8 cellular contexts compared by ENCODE assay signal in the genomic region with DNA sequence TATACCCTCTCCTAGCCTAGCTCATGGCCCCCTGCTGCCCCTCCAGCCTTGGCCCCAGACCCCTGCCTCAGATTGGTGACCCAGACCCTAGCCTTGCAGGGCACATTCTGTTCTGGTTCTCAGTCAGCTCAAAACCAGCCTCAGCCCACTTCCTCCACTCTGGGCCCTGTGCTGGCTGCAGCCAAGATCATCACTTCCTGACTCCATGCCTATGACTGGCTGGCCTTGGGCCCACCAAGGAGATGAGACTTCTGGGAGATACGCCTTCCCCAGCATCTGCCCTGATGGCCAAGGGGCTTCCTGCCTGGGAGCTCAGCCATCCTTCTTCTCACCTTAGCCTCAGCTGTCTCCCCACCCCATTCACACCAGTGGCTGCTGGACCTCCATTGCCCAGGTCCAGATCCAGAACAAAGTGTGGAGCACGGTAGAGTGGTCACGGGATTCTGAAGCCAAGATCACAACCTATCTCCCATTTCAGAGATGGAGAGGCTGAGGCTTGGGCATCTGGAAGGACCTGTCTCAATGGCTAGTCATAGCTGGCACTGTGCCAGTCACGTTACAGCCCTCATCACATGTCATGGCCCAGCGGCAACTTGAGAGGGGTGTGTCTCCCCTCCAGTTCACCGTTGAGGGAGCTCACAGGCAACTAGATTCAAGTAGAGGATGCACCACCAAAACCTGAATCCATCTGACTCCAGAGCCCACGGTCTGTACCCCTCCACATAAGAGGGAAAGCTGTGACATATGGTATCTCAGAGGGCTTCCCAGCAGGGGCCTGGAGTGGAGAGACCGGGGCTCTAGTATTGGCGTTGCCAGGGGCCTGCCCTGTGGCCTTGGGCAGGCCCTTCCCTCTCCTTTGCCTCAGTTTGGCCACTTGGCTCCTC. TPM values are rescaled to one million over a fixed set of nuclear protein-coding genes. Genes with fewer than 3 reads are reported as not detected.
DNase-seq lines count a peak whose midpoint lies in the region; ATAC-seq, FAIRE-seq and TF ChIP-seq lines count a peak whose summit lies in the region.

No MANE protein-coding gene starts in this region.

- no peak for TF ChIP-seq POLR2A in thyroid gland (IDR thresholded peaks at IDR 0.05)

- peak; percentile 11 for ATAC-seq in WTC11
- ATAC-seq in HG03571 (IDR thresholded peaks at IDR 0.05; ENCODE audit: unreplicated experiment) = no peak

- peaks cover 19% of the 10 kb centered on the region for H3K4me1 ChIP-seq in CD8-positive, alpha-beta memory T cell (ENCODE audit: insufficient read depth, low read length)
- peaks cover 0 to 30% of the 10 kb centered on the region in 2 donors for H3K4me1 ChIP-seq in right atrium auricular region
- H3K4me1 ChIP-seq in thyroid gland = peaks cover 22 to 36% of the 10 kb centered on the region in 2 donors
- peaks cover 31% of the 10 kb centered on the region for H3K4me1 ChIP-seq in BE2C

- no peak for FAIRE-seq in frontal cortex (lab: Jason Lieb, UNC)

- no peaks in the 10 kb centered on the region for H3K27me3 ChIP-seq in CD8-positive, alpha-beta memory T cell (ENCODE audit: insufficient read depth, low read length, poor library complexity, severe bottlenecking)
- H3K27me3 ChIP-seq in right atrium auricular region (no peaks in the 10 kb centered on the region), thyroid gland (no peaks in the 10 kb centered on the region), BE2C (no peaks in the 10 kb centered on the region)

- H3K27ac ChIP-seq in CD8-positive, alpha-beta memory T cell (ENCODE audit: low read depth, low read length) = peak overlapping the region; percentile 68
- H3K27ac ChIP-seq in right atrium auricular region (peak overlapping the region; percentile 46 to 50), thyroid gland (peak overlapping the region; percentile 20 to 60 (median 44))

- H3K27me3 Mint-ChIP-seq in CD8-positive, alpha-beta memory T cell = no peaks in the 10 kb centered on the region
- no peaks in the 10 kb centered on the region; the same call in 1 of the 2 replicates for H3K27me3 Mint-ChIP-seq in WTC11 (ENCODE audit: low read depth)

- peaks cover 0 to 5% (median 0%) of the 10 kb centered on the region in 3 donors for H3K36me3 Mint-ChIP-seq in CD8-positive, alpha-beta memory T cell
- no peaks in the 10 kb centered on the region for H3K36me3 Mint-ChIP-seq in WTC11

- in situ Hi-C loops in KBM-7 (cut with MboI; ENCODE audit: low pct_unique_long_range_greater_than_20kb, low sequenced_read_pairs) = loop anchor here (10.0 kb wide), 1 partner anchor 49 kb away; a partner anchor contains a TSS

- no peaks in the 10 kb centered on the region for H3K36me3 ChIP-seq in CD8-positive, alpha-beta memory T cell (ENCODE audit: insufficient read depth, low read length)
- H3K36me3 ChIP-seq in right atrium auricular region (no peaks in the 10 kb centered on the region), thyroid gland (no peaks in the 10 kb centered on the region), BE2C (no peaks in the 10 kb centered on the region)

- peak in 1 of 5 donors; percentile 14 for DNase-seq in CD8-positive, alpha-beta memory T cell
- DNase-seq in KBM-7 (peak; percentile 8), WTC11 (ENCODE audit: low spot score) (no peak), right atrium auricular region (ENCODE audit: low spot score) (peak; percentile 69), thyroid gland (peak; percentile 55 to 59), BE2C (no peak), frontal cortex (ENCODE audit: low spot score in 2 of 2) (no peak)

- peak overlapping the region in 4 of 7 donors; percentile 57 to 85 (median 64) for H3K4me3 Mint-ChIP-seq in CD8-positive, alpha-beta memory T cell
- H3K4me3 Mint-ChIP-seq in WTC11 = no peak overlapping the region

- no peaks in the 10 kb centered on the region for H3K9me3 ChIP-seq in CD8-positive, alpha-beta memory T cell (ENCODE audit: low read length)
- H3K9me3 ChIP-seq in right atrium auricular region (no peaks in the 10 kb centered on the region), thyroid gland (no peaks in the 10 kb centered on the region), BE2C (no peaks in the 10 kb centered on the region)

- no peak overlapping the region for H3K4me3 ChIP-seq in CD8-positive, alpha-beta memory T cell (ENCODE audit: low read length)
- H3K4me3 ChIP-seq in right atrium auricular region (no peak overlapping the region), thyroid gland (replicated peaks in 1 of 3) (no peak overlapping the region), BE2C (ENCODE audit: low read depth, low read length) (no peak overlapping the region)

- TF ChIP-seq CTCF in WTC11 (IDR thresholded peaks at IDR 0.05) = no peak
- no peak for TF ChIP-seq CTCF in right atrium auricular region (IDR thresholded peaks at IDR 0.05)
- no peak for TF ChIP-seq CTCF in thyroid gland (IDR thresholded peaks at IDR 0.05)
- no peak for TF ChIP-seq CTCF in BE2C (IDR thresholded peaks at IDR 0.05; ENCODE audit: low read depth, low read length)

- 69 to 73% methylated on average over 8 of the region's 9 CpGs for WGBS in thyroid gland, 2 donors

- intact Hi-C loops in thyroid gland (cut with DNase I) = no loop called here

- no peaks in the 10 kb centered on the region for H3K9me3 Mint-ChIP-seq in CD8-positive, alpha-beta memory T cell
- no peaks in the 10 kb centered on the region for H3K9me3 Mint-ChIP-seq in WTC11

- CTCF ChIA-PET in CD8-positive, alpha-beta memory T cell (lab: Charles Lee) = interaction anchor here (0.8 to 2.2 kb wide), 8 partner anchors 10 to 228 kb away, joined by 3 to 6 read pairs (median 4); a partner anchor contains a TSS
- CTCF ChIA-PET in WTC11 (lab: Charles Lee) = interaction anchor here (0.6 to 4.8 kb wide), 14 partner anchors 9 to 336 kb away, joined by 3 to 34 read pairs (median 4); a partner anchor contains a TSS

- peak overlapping the region; percentile 87 to 98 (median 92) for H3K27ac Mint-ChIP-seq in CD8-positive, alpha-beta memory T cell
- H3K27ac Mint-ChIP-seq in WTC11 = no peak overlapping the region

- H3K4me1 Mint-ChIP-seq in CD8-positive, alpha-beta memory T cell = peaks cover 20 to 26% (median 26%) of the 10 kb centered on the region in 3 donors
- peaks cover 22% of the 10 kb centered on the region for H3K4me1 Mint-ChIP-seq in WTC11

- POLR2A ChIA-PET in CD8-positive, alpha-beta memory T cell (lab: Charles Lee) = interaction anchor here (0.5 to 1.2 kb wide), 2 partner anchors 48 to 49 kb away, joined by 3 read pairs; a partner anchor contains a TSS
- POLR2A ChIA-PET in WTC11 (lab: Charles Lee) = interaction anchor here (0.6 kb wide), 1 partner anchor 1839 kb away, joined by 7 read pairs; no protein-coding TSS in a partner anchor

TF ChIP-seq in WTC11, 78 proteins besides CTCF, POLR2A, EP300 and RAD21 (continues in another document):
- TF ChIP-seq, protein P1, sequence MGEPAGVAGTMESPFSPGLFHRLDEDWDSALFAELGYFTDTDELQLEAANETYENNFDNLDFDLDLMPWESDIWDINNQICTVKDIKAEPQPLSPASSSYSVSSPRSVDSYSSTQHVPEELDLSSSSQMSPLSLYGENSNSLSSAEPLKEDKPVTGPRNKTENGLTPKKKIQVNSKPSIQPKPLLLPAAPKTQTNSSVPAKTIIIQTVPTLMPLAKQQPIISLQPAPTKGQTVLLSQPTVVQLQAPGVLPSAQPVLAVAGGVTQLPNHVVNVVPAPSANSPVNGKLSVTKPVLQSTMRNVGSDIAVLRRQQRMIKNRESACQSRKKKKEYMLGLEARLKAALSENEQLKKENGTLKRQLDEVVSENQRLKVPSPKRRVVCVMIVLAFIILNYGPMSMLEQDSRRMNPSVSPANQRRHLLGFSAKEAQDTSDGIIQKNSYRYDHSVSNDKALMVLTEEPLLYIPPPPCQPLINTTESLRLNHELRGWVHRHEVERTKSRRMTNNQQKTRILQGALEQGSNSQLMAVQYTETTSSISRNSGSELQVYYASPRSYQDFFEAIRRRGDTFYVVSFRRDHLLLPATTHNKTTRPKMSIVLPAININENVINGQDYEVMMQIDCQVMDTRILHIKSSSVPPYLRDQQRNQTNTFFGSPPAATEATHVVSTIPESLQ (CRISPR knock-in tag; IDR thresholded peaks at IDR 0.05) = no peak
- TF ChIP-seq, protein P2, sequence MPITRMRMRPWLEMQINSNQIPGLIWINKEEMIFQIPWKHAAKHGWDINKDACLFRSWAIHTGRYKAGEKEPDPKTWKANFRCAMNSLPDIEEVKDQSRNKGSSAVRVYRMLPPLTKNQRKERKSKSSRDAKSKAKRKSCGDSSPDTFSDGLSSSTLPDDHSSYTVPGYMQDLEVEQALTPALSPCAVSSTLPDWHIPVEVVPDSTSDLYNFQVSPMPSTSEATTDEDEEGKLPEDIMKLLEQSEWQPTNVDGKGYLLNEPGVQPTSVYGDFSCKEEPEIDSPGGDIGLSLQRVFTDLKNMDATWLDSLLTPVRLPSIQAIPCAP (CRISPR knock-in tag; IDR thresholded peaks at IDR 0.05) = no peak
- TF ChIP-seq NR1H2 (CRISPR knock-in tag; IDR thresholded peaks at IDR 0.05) = no peak
- TF ChIP-seq, protein P3, sequence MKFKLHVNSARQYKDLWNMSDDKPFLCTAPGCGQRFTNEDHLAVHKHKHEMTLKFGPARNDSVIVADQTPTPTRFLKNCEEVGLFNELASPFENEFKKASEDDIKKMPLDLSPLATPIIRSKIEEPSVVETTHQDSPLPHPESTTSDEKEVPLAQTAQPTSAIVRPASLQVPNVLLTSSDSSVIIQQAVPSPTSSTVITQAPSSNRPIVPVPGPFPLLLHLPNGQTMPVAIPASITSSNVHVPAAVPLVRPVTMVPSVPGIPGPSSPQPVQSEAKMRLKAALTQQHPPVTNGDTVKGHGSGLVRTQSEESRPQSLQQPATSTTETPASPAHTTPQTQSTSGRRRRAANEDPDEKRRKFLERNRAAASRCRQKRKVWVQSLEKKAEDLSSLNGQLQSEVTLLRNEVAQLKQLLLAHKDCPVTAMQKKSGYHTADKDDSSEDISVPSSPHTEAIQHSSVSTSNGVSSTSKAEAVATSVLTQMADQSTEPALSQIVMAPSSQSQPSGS (CRISPR knock-in tag; IDR thresholded peaks at IDR 0.05; ENCODE audit: borderline replicate concordance, low read depth) = no peak

RNA-seq across cellular contexts. Expression of a gene that starts 43.0 kb away (rescaled TPM):
- under 1 TPM; 0.44 to 0.83 TPM for total RNA-seq in CD8-positive, alpha-beta memory T cell
- polyA plus RNA-seq in CD8-positive, alpha-beta memory T cell = 0.37 TPM
- total RNA-seq in WTC11 (2021) (0.22 to 0.60 TPM (median 0.39 TPM) in 3 replicates), right atrium auricular region (1 to 10 TPM in 1 of 2 donors, under 1 TPM in 1; 0.20 to 1.4 TPM), thyroid gland (1 to 10 TPM; 1.1 to 3.6 (median 1.9) TPM), frontal cortex (28.5 TPM)
- 1.9 TPM for polyA plus RNA-seq in BE2C (2012; ENCODE audit: insufficient read depth, insufficient read length, low read depth)

RNA-seq across cellular contexts. Expression of a gene that starts 49.7 kb away (rescaled TPM):
- total RNA-seq in CD8-positive, alpha-beta memory T cell = 1 to 10 TPM; 8.9 to 9.1 TPM
- 10.4 TPM for polyA plus RNA-seq in CD8-positive, alpha-beta memory T cell
- total RNA-seq in WTC11 (2021) (4.7 to 12.2 TPM (median 5.3 TPM) in 3 replicates), right atrium auricular region (1 to 10 TPM; 3.5 to 6.1 TPM), thyroid gland (1 to 10 TPM; 5.6 to 6.4 (median 6.1) TPM), frontal cortex (12.2 TPM)
- polyA plus RNA-seq in BE2C (2012; ENCODE audit: insufficient read depth, insufficient read length, low read depth) = 18.0 TPM

Comparison
In these comparisons a context has a peak if more than half of its experiments do, and no peak if none do; other contexts are left out.
1. DNase-seq: peak in KBM-7 (single experiment), right atrium auricular region (single experiment) and thyroid gland (2 of 2); none in WTC11 (single experiment), BE2C (single experiment) and frontal cortex (0 of 2).
2. Peak in every context shown above with its lines, with median percentiles within 50 percentile points of each other: H3K27ac ChIP-seq.